In genomic region chr9:121771418-121771817, GRCh38 we compare ENCODE assay signal across 3 cellular contexts.
TF ChIP-seq lines count a peak whose summit lies in the region.

No MANE protein-coding gene starts in this region.

TF ChIP-seq in endothelial cell of umbilical vein, 7 proteins besides CTCF, POLR2A, EP300 and RAD21:
- no peak for TF ChIP-seq JUN (IDR thresholded peaks at IDR 0.05; ENCODE audit: borderline replicate concordance, insufficient read depth, insufficient read length, low read depth)
- TF ChIP-seq EZH2 (IDR thresholded peaks at IDR 0.05; ENCODE audit: borderline replicate concordance, low read depth, low read length, severe bottlenecking), result no peak
- no peak for TF ChIP-seq MYC (IDR thresholded peaks at IDR 0.05; ENCODE audit: low read depth, low read length)
- TF ChIP-seq FOS (IDR thresholded peaks at IDR 0.05; ENCODE audit: borderline replicate concordance, insufficient read depth, low read length), result no peak
- no peak for TF ChIP-seq POLR2AphosphoS5 (IDR thresholded peaks at IDR 0.05; ENCODE audit: insufficient read depth, low read depth, low read length)
- TF ChIP-seq, protein P1, sequence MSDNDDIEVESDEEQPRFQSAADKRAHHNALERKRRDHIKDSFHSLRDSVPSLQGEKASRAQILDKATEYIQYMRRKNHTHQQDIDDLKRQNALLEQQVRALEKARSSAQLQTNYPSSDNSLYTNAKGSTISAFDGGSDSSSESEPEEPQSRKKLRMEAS (IDR thresholded peaks at IDR 0.05; ENCODE audit: insufficient read depth, insufficient read length), result no peak
- no peak for TF ChIP-seq GATA2 (IDR thresholded peaks at IDR 0.05; ENCODE audit: insufficient read depth, insufficient read length, low read depth, low read length)

TF ChIP-seq in WTC11, 78 proteins besides CTCF, POLR2A, EP300 and RAD21:
- TF ChIP-seq MYBL2 (CRISPR knock-in tag; IDR thresholded peaks at IDR 0.05), result no peak
- TF ChIP-seq, protein P2, sequence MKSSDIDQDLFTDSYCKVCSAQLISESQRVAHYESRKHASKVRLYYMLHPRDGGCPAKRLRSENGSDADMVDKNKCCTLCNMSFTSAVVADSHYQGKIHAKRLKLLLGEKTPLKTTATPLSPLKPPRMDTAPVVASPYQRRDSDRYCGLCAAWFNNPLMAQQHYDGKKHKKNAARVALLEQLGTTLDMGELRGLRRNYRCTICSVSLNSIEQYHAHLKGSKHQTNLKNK (CRISPR knock-in tag; IDR thresholded peaks at IDR 0.05), result no peak
- TF ChIP-seq, protein P1 (CRISPR knock-in tag; IDR thresholded peaks at IDR 0.05), result no peak
- no peak for TF ChIP-seq SMAD3 (CRISPR knock-in tag; IDR thresholded peaks at IDR 0.05; ENCODE audit: borderline replicate concordance)
- no peak for TF ChIP-seq ZNF263 (CRISPR knock-in tag; IDR thresholded peaks at IDR 0.05; ENCODE audit: low read depth)
- no peak for TF ChIP-seq ZNF121 (CRISPR knock-in tag; IDR thresholded peaks at IDR 0.05)
- TF ChIP-seq RELA (CRISPR knock-in tag; IDR thresholded peaks at IDR 0.05; ENCODE audit: borderline replicate concordance), result no peak
- no peak for TF ChIP-seq ZNF532 (CRISPR knock-in tag; IDR thresholded peaks at IDR 0.05; ENCODE audit: borderline replicate concordance)
- TF ChIP-seq ZNF671 (CRISPR knock-in tag; IDR thresholded peaks at IDR 0.05), result no peak
- no peak for TF ChIP-seq ZNF138 (CRISPR knock-in tag; conservative IDR thresholded peaks at IDR 0.05)

TF ChIP-seq in HEK293T, 16 proteins besides CTCF, POLR2A, EP300 and RAD21:
- TF ChIP-seq ARNT (IDR thresholded peaks at IDR 0.05), result no peak
- TF ChIP-seq L3MBTL2 (conservative IDR thresholded peaks at IDR 0.05), result no peak
- no peak for TF ChIP-seq SUZ12 (IDR thresholded peaks at IDR 0.05)
- no peak for TF ChIP-seq FOXK2 (IDR thresholded peaks at IDR 0.05)
- TF ChIP-seq NFRKB (IDR thresholded peaks at IDR 0.05), result no peak
- TF ChIP-seq BHLHE40 (IDR thresholded peaks at IDR 0.05; ENCODE audit: borderline replicate concordance), result no peak
- no peak for TF ChIP-seq FOXM1 (IDR thresholded peaks at IDR 0.05; ENCODE audit: borderline replicate concordance)
- no peak for TF ChIP-seq SP1 (IDR thresholded peaks at IDR 0.05)
- TF ChIP-seq, protein P3, sequence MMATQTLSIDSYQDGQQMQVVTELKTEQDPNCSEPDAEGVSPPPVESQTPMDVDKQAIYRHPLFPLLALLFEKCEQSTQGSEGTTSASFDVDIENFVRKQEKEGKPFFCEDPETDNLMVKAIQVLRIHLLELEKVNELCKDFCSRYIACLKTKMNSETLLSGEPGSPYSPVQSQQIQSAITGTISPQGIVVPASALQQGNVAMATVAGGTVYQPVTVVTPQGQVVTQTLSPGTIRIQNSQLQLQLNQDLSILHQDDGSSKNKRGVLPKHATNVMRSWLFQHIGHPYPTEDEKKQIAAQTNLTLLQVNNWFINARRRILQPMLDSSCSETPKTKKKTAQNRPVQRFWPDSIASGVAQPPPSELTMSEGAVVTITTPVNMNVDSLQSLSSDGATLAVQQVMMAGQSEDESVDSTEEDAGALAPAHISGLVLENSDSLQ (IDR thresholded peaks at IDR 0.05), result no peak
